In genomic region chr6:31805939-31806469, GRCh38 we compare ENCODE assay signal across 8 cellular contexts. TPM values are rescaled to one million over a fixed set of nuclear protein-coding genes. Genes with fewer than 3 reads are reported as not detected.
DNase-seq lines count a peak whose midpoint lies in the region; ATAC-seq and TF ChIP-seq lines count a peak whose summit lies in the region.

No MANE protein-coding gene starts in this region.

- no peaks in the 10 kb centered on the region for H4K20me1 ChIP-seq in PC-3 (ENCODE audit: low read length)

- ATAC-seq in GM21737 (IDR thresholded peaks at IDR 0.05; ENCODE audit: unreplicated experiment): peak; percentile 6
- peak; percentile 6 for ATAC-seq in PC-3
- ATAC-seq in omental fat pad (ENCODE audit: low FRiP score): peak; percentile 2

- H3K4me2 ChIP-seq in PC-3 (ENCODE audit: low read length): peak overlapping the region; percentile 89

- no peaks in the 10 kb centered on the region for H3F3A ChIP-seq in PC-3 (ENCODE audit: low read length, unreplicated experiment)

- intact Hi-C loops in PC-3 (cut with micrococcal nuclease): no loop called here

- H3K36me3 ChIP-seq in PC-3 (ENCODE audit: low read depth, low read length): no peaks in the 10 kb centered on the region

- BruUV-seq in PC-3 (replicated peaks; lab: Mats Ljungman, UMichigan): TSS peak; percentile 73

- H3K9me3 ChIP-seq in PC-3 (ENCODE audit: low read length): no peaks in the 10 kb centered on the region

- CTCF ChIA-PET in PC-3 (lab: Charles Lee): interaction anchor here (0.6 kb wide), 1 partner anchor 25 kb away, joined by 3 read pairs; no protein-coding TSS in a partner anchor

- peaks cover 34% of the 10 kb centered on the region for H3K79me2 ChIP-seq in PC-3 (ENCODE audit: low read length)

- peak overlapping the region; percentile 86 for H3K9ac ChIP-seq in PC-3 (ENCODE audit: low read length)

- TF ChIP-seq CTCF in PC-3 (conservative IDR thresholded peaks at IDR 0.05; ENCODE audit: low read depth, low read length) (no peak), omental fat pad (IDR thresholded peaks at IDR 0.05) (no peak)

- DNase-seq in PC-3: no peak
- no peak for DNase-seq in epithelial cell of prostate (ENCODE audit: low read depth, low spot score)
- no peak for DNase-seq in omental fat pad (ENCODE audit: low spot score)
- DNase-seq in NCI-H524 treated with DMSO at 0.1 percent for 48 hours (lab: John Stamatoyannopoulos, UW): no peak
- no peak for DNase-seq in cerebellum (ENCODE audit: low spot score)
- no peak for DNase-seq in NCI-H128 (lab: John Stamatoyannopoulos, UW; ENCODE audit: unreplicated experiment)
- no peak for DNase-seq in OCI-M1 (lab: John Stamatoyannopoulos, UW)

- H3K4me3 ChIP-seq in PC-3 (ENCODE audit: low read length): peak overlapping the region; percentile 73

- POLR2A ChIA-PET in PC-3 (lab: Charles Lee; ENCODE audit: unreplicated experiment): interaction anchor here (0.7 to 1.6 kb wide), 3 partner anchors 9 to 59 kb away, joined by 4 to 21 read pairs (median 20); partner anchors contain the start of genes HSPA1A, HSPA1B and HSPA1L

- peaks cover 6% of the 10 kb centered on the region for H3K4me1 ChIP-seq in PC-3 (ENCODE audit: insufficient read depth, low read length)

- H3K27ac ChIP-seq in PC-3 (ENCODE audit: low read length) (peak overlapping the region; percentile 53), epithelial cell of prostate (peak overlapping the region; percentile 70)

- H3K9me2 ChIP-seq in PC-3 (replicated peaks; ENCODE audit: low read length): no peaks in the 10 kb centered on the region

- no peaks in the 10 kb centered on the region for H3K27me3 ChIP-seq in PC-3 (ENCODE audit: low read length)

- peak overlapping the region; percentile 77 for H2AFZ ChIP-seq in PC-3 (ENCODE audit: low read length)

RNA-seq across cellular contexts. Expression of gene LSM2, which starts 0.8 kb away (rescaled TPM):
- total RNA-seq in PC-3 (2014; rRNA removed) (93.7 and 143 TPM in 2 replicates), omental fat pad (10 to 100 TPM; 19.8 to 35.1 (median 30.4) TPM), cerebellum (17.7 TPM)

RNA-seq across cellular contexts. Expression of gene HSPA1L, which starts 9.1 kb away (rescaled TPM):
- 0.26 and 0.69 TPM in 2 replicates for total RNA-seq in PC-3 (2014; rRNA removed)
- total RNA-seq in omental fat pad: 1 to 10 TPM in 3 of 4 donors, under 1 TPM in 1; 0.48 to 3.0 (median 1.9) TPM
- total RNA-seq in cerebellum: 4.2 TPM

RNA-seq across cellular contexts. Expression of gene HSPA1A, which starts 9.3 kb away (rescaled TPM):
- total RNA-seq in PC-3 (2014; rRNA removed) (269 and 324 TPM in 2 replicates), omental fat pad (1,000 to 10,000 TPM in 1 of 4 donors, 100 to 1,000 TPM in 3; 155 to 1,684 (median 309) TPM), cerebellum (71.1 TPM)

RNA-seq across cellular contexts. Expression of gene VARS1, which starts 10.5 kb away (rescaled TPM):
- total RNA-seq in PC-3 (2014; rRNA removed) (89.8 and 130 TPM in 2 replicates), omental fat pad (10 to 100 TPM; 31.6 to 47.0 (median 34.6) TPM), cerebellum (23.0 TPM)

RNA-seq across cellular contexts. Expression of gene HSPA1B, which starts 21.5 kb away (rescaled TPM):
- total RNA-seq in PC-3 (2014; rRNA removed): 265 and 331 TPM in 2 replicates
- total RNA-seq in omental fat pad: 1,000 to 10,000 TPM in 1 of 4 donors, 100 to 1,000 TPM in 3; 174 to 1,642 (median 258) TPM
- total RNA-seq in cerebellum: 97.4 TPM
